22 cellular contexts compared by ENCODE assay signal in the genomic region with DNA sequence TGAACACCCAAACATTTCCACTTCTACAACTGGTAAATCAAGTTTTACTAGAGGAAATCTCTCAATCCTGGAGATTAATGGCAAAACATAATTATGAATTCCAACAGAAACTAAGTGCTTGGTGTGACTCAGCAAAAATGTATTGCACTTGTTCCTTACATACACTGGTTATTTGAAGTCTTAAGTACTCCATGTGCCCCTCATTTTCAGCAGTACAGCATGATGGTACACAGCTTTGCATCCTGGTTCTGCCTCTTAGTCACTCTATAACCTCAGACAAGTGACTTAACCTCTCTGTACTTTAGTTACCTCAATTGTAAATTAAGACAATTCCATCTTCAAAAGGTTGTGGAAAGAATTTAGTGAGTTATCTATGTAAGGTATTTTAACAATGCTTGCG. TPM values are rescaled to one million over a fixed set of nuclear protein-coding genes. Genes with fewer than 3 reads are reported as not detected.
DNase-seq lines count a peak whose midpoint lies in the region; ATAC-seq and TF ChIP-seq lines count a peak whose summit lies in the region.
"Had no signal": no experiment of that assay in that cellular context is flagged by ENCODE, and none has a peak within 500 bp of the region (broad histone marks: within the 10 kb centered on the region; RNA-seq: fewer than 3 reads in every experiment).

No MANE protein-coding gene starts in this region.

- no peak for TF ChIP-seq POLR2A in IMR-90 (IDR thresholded peaks at IDR 0.05; ENCODE audit: low read depth, low read length)

- H3K27ac ChIP-seq in IMR-90 (ENCODE audit: insufficient read depth, low read length) (no peak overlapping the region), brain microvascular endothelial cell (peak overlapping the region; percentile 40), foreskin keratinocyte (no peak overlapping the region)
- H3K27ac ChIP-seq: colonic mucosa, thoracic aorta had no signal

- intact Hi-C loops in IMR-90 (cut with micrococcal nuclease): no loop called here

- H3K4me2 ChIP-seq in IMR-90 (ENCODE audit: low read depth, low read length): no peak overlapping the region

- DNase-seq in AG10803 (ENCODE audit: low read depth): peak; percentile 21
- DNase-seq in IMR-90: peak; percentile 53
- DNase-seq in brain microvascular endothelial cell: no peak
- DNase-seq in iris pigment epithelial cell (ENCODE audit: low read depth): peak; percentile 88
- no peak for DNase-seq in activated CD4-positive, alpha-beta T cell treated with anti-CD3 and anti-CD28 coated beads, Interleukin-2, amount 50 U/mL, for 1 hour
- DNase-seq in foreskin keratinocyte: no peak
- DNase-seq: activated CD4-positive, alpha-beta T cell treated with anti-CD3 and anti-CD28 coated beads for 4 hours; CD8-positive, alpha-beta T cell; colonic mucosa; GOT3; left colon; NCI-H1105; NCI-H2081 treated with DMSO at 0.1 percent for 48 hours; NCI-H524 treated with DMSO at 0.1 percent for 48 hours; SHP77; stimulated activated CD4-positive, alpha-beta T cell treated with anti-CD3 and anti-CD28 coated beads, Interleukin-1b, Interleukin-23, amount 100 ng/mL, for 48 hours; stimulated activated naive B cell treated with anti-CD40 and anti-IgM and Interleukin-4, amounts not matched to agents 10 μg/mL and 1 μg/mL and 100 μg/mL, for 72 hours; T-helper 1 cell had no signal

- POLR2A ChIA-PET in IMR-90 (lab: Charles Lee; ENCODE audit: unreplicated experiment): no interaction called here

- peak overlapping the region; percentile 35 for H2BK5ac ChIP-seq in IMR-90 (ENCODE audit: low read depth, low read length, poor library complexity, severe bottlenecking)

- H3K9me3 ChIP-seq in IMR-90 (ENCODE audit: control insufficient read depth, insufficient read depth, low read length): no peaks in the 10 kb centered on the region
- H3K9me3 ChIP-seq: colonic mucosa, thoracic aorta had no signal

- BruUV-seq in IMR-90 (replicated peaks; lab: Mats Ljungman, UMichigan): no TSS peak

- H3K4ac ChIP-seq in IMR-90 (ENCODE audit: low read depth, low read length): peak overlapping the region; percentile 86

- H3K4me1 ChIP-seq in IMR-90 (ENCODE audit: control insufficient read depth, insufficient read depth, low read length): peaks cover 19% of the 10 kb centered on the region
- peaks cover 12% of the 10 kb centered on the region for H3K4me1 ChIP-seq in foreskin keratinocyte
- H3K4me1 ChIP-seq: colonic mucosa had no signal

- H2BK20ac ChIP-seq in IMR-90 (ENCODE audit: low read depth, low read length): peak overlapping the region; percentile 66

- H3K36me3 ChIP-seq in IMR-90 (ENCODE audit: control insufficient read depth, insufficient read depth, low read length): no peaks in the 10 kb centered on the region
- H3K36me3 ChIP-seq in brain microvascular endothelial cell (replicated peaks): no peaks in the 10 kb centered on the region
- H3K36me3 ChIP-seq: colonic mucosa, thoracic aorta had no signal

- H3K27me3 ChIP-seq in IMR-90 (ENCODE audit: control insufficient read depth, insufficient read depth, low read length) (no peaks in the 10 kb centered on the region), brain microvascular endothelial cell (replicated peaks) (no peaks in the 10 kb centered on the region), foreskin keratinocyte (no peaks in the 10 kb centered on the region)
- H3K27me3 ChIP-seq: colonic mucosa had no signal

- in situ Hi-C loops in IMR-90 (cut with MboI; ENCODE audit: low sequenced_read_pairs) (no loop called here), brain microvascular endothelial cell (cut with HindIII; ENCODE audit: low pct_ligation_motif_present, low sequenced_read_pairs) (no loop called here)

- H3K9ac ChIP-seq in IMR-90 (ENCODE audit: low read depth, low read length): no peak overlapping the region

- peak overlapping the region; percentile 78; the same call in 1 of the 2 replicates for H4K91ac ChIP-seq in IMR-90 (ENCODE audit: insufficient read depth, low read depth, low read length)

- peak overlapping the region; percentile 2 for H3K23ac ChIP-seq in IMR-90 (ENCODE audit: low read depth, low read length)

- peak overlapping the region; percentile 76; the same call in 1 of the 2 replicates for H3K18ac ChIP-seq in IMR-90 (ENCODE audit: low read depth, low read length)

- no peak overlapping the region for H2AK9ac ChIP-seq in IMR-90 (replicated peaks; ENCODE audit: low read depth, low read length, poor library complexity)

- H2BK120ac ChIP-seq in IMR-90 (ENCODE audit: low read depth, low read length): peak overlapping the region; percentile 83

- ATAC-seq in IMR-90 (ENCODE audit: low read depth) (peak; percentile 16; the same call in 1 of the 2 replicates), HG03460 (IDR thresholded peaks at IDR 0.05; ENCODE audit: unreplicated experiment) (no peak), foreskin keratinocyte (no peak), HG03565 (IDR thresholded peaks at IDR 0.05; ENCODE audit: unreplicated experiment) (no peak)
- ATAC-seq: activated naive CD4-positive, alpha-beta T cell treated with anti-CD3 and anti-CD28 coated beads, Interleukin-2, amount 50 U/mL, for 72 hours; CD8-positive, alpha-beta T cell; left colon; stimulated activated naive B cell treated with anti-CD40 and anti-IgM and Interleukin-4, amounts not matched to agents 10 μg/mL and 1 μg/mL and 100 μg/mL, for 72 hours had no signal

- no peak overlapping the region for H3K56ac ChIP-seq in IMR-90 (ENCODE audit: extremely low read depth, insufficient read depth, low read length)

- no CpG with 5 or more reads among the region's 1 CpG for whole genome bisulfite sequencing in IMR-90 (ENCODE audit: extremely low coverage in 2 of 2, insufficient read length in 1 of 2), 2 experiments

- CTCF ChIA-PET in IMR-90 (lab: Yijun Ruan, JAX): interaction anchor here (1.2 kb wide), 1 partner anchor 12 kb away, joined by 5 read pairs; the partner anchor contains the start of gene SLC16A12

- H4K8ac ChIP-seq in IMR-90 (ENCODE audit: low read depth in 2 of 2, low read length in 2 of 2): peak overlapping the region in 1 of 2 experiments; percentile 67; a peak in 2 of 4 replicates

- H3K79me1 ChIP-seq in IMR-90 (ENCODE audit: low read depth in 1 of 2, low read length in 2 of 2): no peaks in the 10 kb centered on the region

- no peak overlapping the region for H3K4me3 ChIP-seq in AG10803 (ENCODE audit: low read length)
- H3K4me3 ChIP-seq in IMR-90 (ENCODE audit: insufficient read depth, low read depth, low read length): no peak overlapping the region
- H3K4me3 ChIP-seq in brain microvascular endothelial cell (ENCODE audit: low read depth, low read length): no peak overlapping the region
- H3K4me3 ChIP-seq: colonic mucosa, thoracic aorta had no signal

- no peak for TF ChIP-seq RAD21 in IMR-90 (IDR thresholded peaks at IDR 0.05; ENCODE audit: low read length)

- H3K9me1 ChIP-seq in IMR-90 (ENCODE audit: insufficient read depth, low read length): peaks cover 17% of the 10 kb centered on the region

- H2AK5ac ChIP-seq in IMR-90 (ENCODE audit: low read depth, low read length): no peak overlapping the region

- H2AFZ ChIP-seq in IMR-90 (replicated peaks; ENCODE audit: low read length, poor library complexity): no peak overlapping the region

- no peak overlapping the region; the same call in 1 of the 2 replicates for H4K5ac ChIP-seq in IMR-90 (ENCODE audit: low read depth, low read length)

- peak overlapping the region; percentile 14 for H3K14ac ChIP-seq in IMR-90 (replicated peaks; ENCODE audit: low read depth, low read length)

- H4K20me1 ChIP-seq in IMR-90 (ENCODE audit: insufficient read depth, low read length): no peaks in the 10 kb centered on the region

- dilution Hi-C loops in IMR-90 (cut with HindIII; ENCODE audit: low sequenced_read_pairs, unreplicated experiment): no loop called here

- H2BK15ac ChIP-seq in IMR-90 (ENCODE audit: low read depth, low read length): peak overlapping the region; percentile 96; the same call in 2 of the 3 replicates

- TF ChIP-seq CTCF in AG10803 (conservative IDR thresholded peaks at IDR 0.05; ENCODE audit: low read length) (no peak), IMR-90 (conservative IDR thresholded peaks at IDR 0.05; ENCODE audit: low read depth, low read length) (no peak), brain microvascular endothelial cell (IDR thresholded peaks at IDR 0.05; ENCODE audit: low read depth, low read length, missing control alignments) (no peak), foreskin keratinocyte (conservative IDR thresholded peaks at IDR 0.05) (no peak)

TF ChIP-seq in IMR-90, 13 proteins besides CTCF, POLR2A, EP300 and RAD21:
- TF ChIP-seq MAFK (IDR thresholded peaks at IDR 0.05; ENCODE audit: low read depth, low read length) (peak; percentile 80), MAZ (IDR thresholded peaks at IDR 0.05; ENCODE audit: borderline replicate concordance, low read depth, low read length) (no peak), NFE2L2 (IDR thresholded peaks at IDR 0.05; ENCODE audit: low read depth, low read length) (peak; percentile 98), RCOR1 (IDR thresholded peaks at IDR 0.05; ENCODE audit: insufficient replicate concordance, low read length) (no peak), FOS (IDR thresholded peaks at IDR 0.05; ENCODE audit: low read depth, low read length) (no peak), BHLHE40 (IDR thresholded peaks at IDR 0.05; ENCODE audit: low read depth, low read length) (no peak)

RNA-seq across cellular contexts. Expression of gene SLC16A12, which starts 12.9 kb away (rescaled TPM):
- total RNA-seq in IMR-90 (2012; rRNA removed) (1.6 and 2.2 TPM in 2 replicates), foreskin keratinocyte (0.17 and 0.18 TPM in 2 replicates)
- polyA plus RNA-seq in IMR-90 (2012; rRNA removed) (1.0 and 1.4 TPM in 2 replicates), foreskin keratinocyte (0.04 and 0.07 TPM in 2 replicates)
- 0.45 and 0.50 TPM in 2 replicates for polyA plus RNA-seq in IMR-90 (2012; cell fraction: cytosol; rRNA removed)
- 0.26 and 1.4 TPM in 2 replicates for polyA plus RNA-seq in IMR-90 (2012; cell fraction: nucleus; rRNA removed; ENCODE audit: low replicate concordance)
- total RNA-seq: activated naive CD4-positive, alpha-beta T cell treated with anti-CD3 and anti-CD28 coated beads, Interleukin-2, amount 50 U/mL, for 72 hours; CD8-positive, alpha-beta T cell had no signal

Comparison
In these comparisons a context has a peak if more than half of its experiments do, and no peak if none do; other contexts are left out.
1. DNase-seq: peak in AG10803 (single experiment), IMR-90 (single experiment) and iris pigment epithelial cell (single experiment); none in brain microvascular endothelial cell (single experiment), activated CD4-positive, alpha-beta T cell treated with anti-CD3 and anti-CD28 coated beads, Interleukin-2, amount 50 U/mL, for 1 hour (single experiment) and foreskin keratinocyte (0 of 2).